Comparison of ENCODE assay signal across 1 cellular context in genomic region chr9:8961186-8961666, GRCh38.
TF ChIP-seq lines count a peak whose summit lies in the region.

No MANE protein-coding gene starts in this region.

TF ChIP-seq in HepG2, 621 proteins besides CTCF, POLR2A, EP300 and RAD21 (continued from another document and continues in another):
- TF ChIP-seq ZBED4 (CRISPR knock-in tag; IDR thresholded peaks at IDR 0.05; ENCODE audit: borderline replicate concordance) (no peak), ZNF564 (CRISPR knock-in tag; IDR thresholded peaks at IDR 0.05) (0 out of 2 replicates have a peak, but pooled peaks have one; percentile 55), ATF6 (CRISPR knock-in tag; conservative IDR thresholded peaks at IDR 0.05) (no peak), ZNF775 (CRISPR knock-in tag; IDR thresholded peaks at IDR 0.05; ENCODE audit: borderline replicate concordance) (no peak), TSC22D2 (CRISPR knock-in tag; IDR thresholded peaks at IDR 0.05; ENCODE audit: borderline replicate concordance) (no peak), SP1 (IDR thresholded peaks at IDR 0.05) (no peak), SP1 (CRISPR knock-in tag; IDR thresholded peaks at IDR 0.05) (no peak), SRSF9 (IDR thresholded peaks at IDR 0.05; ENCODE audit: borderline replicate concordance, insufficient read depth, low read depth, low read length, poor library complexity, severe bottlenecking) (no peak), PREB (CRISPR knock-in tag; IDR thresholded peaks at IDR 0.05) (no peak), NCOR1 (IDR thresholded peaks at IDR 0.05; ENCODE audit: borderline replicate concordance, low read length) (peak; percentile 56; the same call in 1 of the 2 replicates), FOXJ3 (CRISPR knock-in tag; IDR thresholded peaks at IDR 0.05; ENCODE audit: borderline replicate concordance) (peak; percentile 70; the same call in 1 of the 2 replicates), IRF9 (CRISPR knock-in tag; IDR thresholded peaks at IDR 0.05; ENCODE audit: borderline replicate concordance) (no peak), TRAFD1 (CRISPR knock-in tag; IDR thresholded peaks at IDR 0.05; ENCODE audit: borderline replicate concordance) (no peak), AGO1 (IDR thresholded peaks at IDR 0.05; ENCODE audit: low read depth, low read length, poor library complexity, severe bottlenecking) (no peak), JUNB (CRISPR knock-in tag; IDR thresholded peaks at IDR 0.05; ENCODE audit: borderline replicate concordance) (no peak), SUZ12 (IDR thresholded peaks at IDR 0.05; ENCODE audit: low read depth, low read length) (no peak), ZFYVE20 (CRISPR knock-in tag; IDR thresholded peaks at IDR 0.05; ENCODE audit: borderline replicate concordance, low read depth) (no peak), NR1H2 (CRISPR knock-in tag; IDR thresholded peaks at IDR 0.05; ENCODE audit: borderline replicate concordance, low read depth) (no peak), JUN (CRISPR knock-in tag; IDR thresholded peaks at IDR 0.05) (peak; percentile 97), THAP11 (CRISPR knock-in tag; IDR thresholded peaks at IDR 0.05) (peak; percentile 51), KDM4B (CRISPR knock-in tag; IDR thresholded peaks at IDR 0.05) (no peak), SNRNP70 (IDR thresholded peaks at IDR 0.05; ENCODE audit: low read depth, low read length) (no peak), CSRNP1 (CRISPR knock-in tag; IDR thresholded peaks at IDR 0.05) (no peak), ZNF3 (CRISPR knock-in tag; IDR thresholded peaks at IDR 0.05) (peak; percentile 96), IKZF1 (IDR thresholded peaks at IDR 0.05) (no peak), MYNN (CRISPR knock-in tag; IDR thresholded peaks at IDR 0.05; ENCODE audit: low read depth) (no peak), SCMH1 (CRISPR knock-in tag; IDR thresholded peaks at IDR 0.05; ENCODE audit: borderline replicate concordance) (no peak), ZMYM2 (CRISPR knock-in tag; IDR thresholded peaks at IDR 0.05) (0 out of 2 replicates have a peak, but pooled peaks have one; percentile 33), ATF3 (CRISPR knock-in tag; IDR thresholded peaks at IDR 0.05) (peak; percentile 87), ARID5B (CRISPR knock-in tag; IDR thresholded peaks at IDR 0.05) (peak; percentile 98), CAMTA2 (CRISPR knock-in tag; IDR thresholded peaks at IDR 0.05; ENCODE audit: borderline replicate concordance) (no peak), CEBPG (CRISPR knock-in tag; IDR thresholded peaks at IDR 0.05) (peak; percentile 85), HOMEZ (CRISPR knock-in tag; IDR thresholded peaks at IDR 0.05; ENCODE audit: low read depth) (peak; percentile 80; the same call in 1 of the 2 replicates), ATF7 (IDR thresholded peaks at IDR 0.05) (peak; percentile 66), ATF7 (CRISPR knock-in tag; IDR thresholded peaks at IDR 0.05) (peak; percentile 89), ZBTB14 (CRISPR knock-in tag; IDR thresholded peaks at IDR 0.05) (no peak), ZNF180 (CRISPR knock-in tag; IDR thresholded peaks at IDR 0.05; ENCODE audit: borderline replicate concordance, low read depth) (no peak), NR2F2 (IDR thresholded peaks at IDR 0.05; ENCODE audit: borderline replicate concordance, low read depth) (peak; percentile 55), FOXP1 (IDR thresholded peaks at IDR 0.05) (peak; percentile 47; the same call in 1 of the 2 replicates), FOXP1 (CRISPR knock-in tag; IDR thresholded peaks at IDR 0.05) (peak; percentile 42; the same call in 1 of the 2 replicates), ZNF839 (CRISPR knock-in tag; IDR thresholded peaks at IDR 0.05; ENCODE audit: borderline replicate concordance) (no peak), NCOA2 (CRISPR knock-in tag; IDR thresholded peaks at IDR 0.05) (peak; percentile 95)
